In genomic region chr4:40736910-40737309, GRCh38 we compare ENCODE assay signal across 9 cellular contexts. TPM values are rescaled to one million over a fixed set of nuclear protein-coding genes. Genes with fewer than 3 reads are reported as not detected.
A peak's percentile ranks its signal among the peaks of the same experiment; 100 is the strongest.
DNase-seq lines count a peak whose midpoint lies in the region; ATAC-seq and TF ChIP-seq lines count a peak whose summit lies in the region.
"Had no signal": no experiment of that assay in that cellular context is flagged by ENCODE, and none has a peak within 500 bp of the region (broad histone marks: within the 10 kb centered on the region; RNA-seq: fewer than 3 reads in every experiment).

No MANE protein-coding gene starts in this region.

- H3K9ac ChIP-seq in PC-3 (ENCODE audit: low read length) (no peak overlapping the region), colonic mucosa (ENCODE audit: low read depth in 2 of 2, low read length in 2 of 2) (no peak overlapping the region)

- H4K20me1 ChIP-seq in PC-3 (ENCODE audit: low read length), result no peaks in the 10 kb centered on the region

- H3K4me1 ChIP-seq in PC-3 (ENCODE audit: insufficient read depth, low read length), result no peaks in the 10 kb centered on the region
- H3K4me1 ChIP-seq in colonic mucosa, result peaks cover 2% of the 10 kb centered on the region

- no peak overlapping the region for H2AFZ ChIP-seq in PC-3 (ENCODE audit: low read length)

- H3K4me2 ChIP-seq in PC-3 (ENCODE audit: low read length), result no peak overlapping the region

- H3K36me3 ChIP-seq in PC-3 (ENCODE audit: low read depth, low read length) (no peaks in the 10 kb centered on the region), colonic mucosa (no peaks in the 10 kb centered on the region)
- H3K36me3 ChIP-seq: SJCRH30 had no signal

- POLR2A ChIA-PET in PC-3 (lab: Charles Lee; ENCODE audit: unreplicated experiment), result no interaction called here

- H3F3A ChIP-seq in PC-3 (ENCODE audit: low read length, unreplicated experiment), result no peaks in the 10 kb centered on the region

- ATAC-seq in PC-3, result no peak

- no peaks in the 10 kb centered on the region for H3K9me2 ChIP-seq in PC-3 (replicated peaks; ENCODE audit: low read length)

- intact Hi-C loops in PC-3 (cut with micrococcal nuclease), result loop anchor here (1.0 to 10.0 kb wide), 2 partner anchors 160 to 582 kb away; no protein-coding TSS in a partner anchor
- intact Hi-C loops in colonic mucosa (cut with DNase I), result loop anchor here (5.0 kb wide), 2 partner anchors 105 to 160 kb away; no protein-coding TSS in a partner anchor

- no peaks in the 10 kb centered on the region for H3K79me2 ChIP-seq in PC-3 (ENCODE audit: low read length)

- peak; percentile 7 for DNase-seq in Daoy (ENCODE audit: low read depth)
- DNase-seq in PC-3, result peak; percentile 42
- DNase-seq in globus pallidus (ENCODE audit: low spot score), result peak; percentile 73
- DNase-seq in colonic mucosa, result no peak
- DNase-seq in HK-2 (ENCODE audit: unreplicated experiment), result no peak
- DNase-seq in NCI-H446 treated with DMSO at 0.1 percent for 48 hours (lab: John Stamatoyannopoulos, UW), result no peak
- no peak for DNase-seq in effector CD8-positive, alpha-beta T cell (lab: John Stamatoyannopoulos, UW)

- no TSS peak for BruUV-seq in PC-3 (replicated peaks; lab: Mats Ljungman, UMichigan)

- H3K27me3 ChIP-seq in PC-3 (ENCODE audit: low read length) (no peaks in the 10 kb centered on the region), colonic mucosa (no peaks in the 10 kb centered on the region)
- H3K27me3 ChIP-seq: SJCRH30 had no signal

- H3K27ac ChIP-seq in PC-3 (ENCODE audit: low read length) (no peak overlapping the region), colonic mucosa (no peak overlapping the region)
- H3K27ac ChIP-seq: SJCRH30 had no signal

- TF ChIP-seq CTCF in PC-3 (conservative IDR thresholded peaks at IDR 0.05; ENCODE audit: low read depth, low read length) (peak; percentile 52), colonic mucosa (IDR thresholded peaks at IDR 0.05) (no peak)

- CTCF ChIA-PET in PC-3 (lab: Charles Lee), result no interaction called here

- peak; percentile 84 for TF ChIP-seq RAD21 in Ishikawa (IDR thresholded peaks at IDR 0.05; ENCODE audit: low read depth)

- no peak for TF ChIP-seq EP300 in Ishikawa (IDR thresholded peaks at IDR 0.05; ENCODE audit: borderline replicate concordance)

- H3K4me3 ChIP-seq in PC-3 (ENCODE audit: low read length), result no peak overlapping the region
- no peak overlapping the region for H3K4me3 ChIP-seq in colonic mucosa
- H3K4me3 ChIP-seq: SJCRH30 had no signal

- H3K9me3 ChIP-seq in PC-3 (ENCODE audit: low read length) (no peaks in the 10 kb centered on the region), colonic mucosa (no peaks in the 10 kb centered on the region)
- H3K9me3 ChIP-seq: SJCRH30 had no signal

TF ChIP-seq in Ishikawa, 13 proteins besides CTCF, POLR2A, EP300 and RAD21:
- no peak for TF ChIP-seq FOXM1 (IDR thresholded peaks at IDR 0.05; ENCODE audit: borderline replicate concordance, low read depth)
- TF ChIP-seq NFIC (IDR thresholded peaks at IDR 0.05), result no peak
- TF ChIP-seq CREB1 (IDR thresholded peaks at IDR 0.05; ENCODE audit: low read depth), result no peak
- TF ChIP-seq, protein P1, sequence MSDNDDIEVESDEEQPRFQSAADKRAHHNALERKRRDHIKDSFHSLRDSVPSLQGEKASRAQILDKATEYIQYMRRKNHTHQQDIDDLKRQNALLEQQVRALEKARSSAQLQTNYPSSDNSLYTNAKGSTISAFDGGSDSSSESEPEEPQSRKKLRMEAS (IDR thresholded peaks at IDR 0.05), result no peak
- TF ChIP-seq YY1 (IDR thresholded peaks at IDR 0.05; ENCODE audit: low read depth), result no peak
- TF ChIP-seq TCF12 (IDR thresholded peaks at IDR 0.05; ENCODE audit: low read depth), result no peak
- TF ChIP-seq, protein P2, sequence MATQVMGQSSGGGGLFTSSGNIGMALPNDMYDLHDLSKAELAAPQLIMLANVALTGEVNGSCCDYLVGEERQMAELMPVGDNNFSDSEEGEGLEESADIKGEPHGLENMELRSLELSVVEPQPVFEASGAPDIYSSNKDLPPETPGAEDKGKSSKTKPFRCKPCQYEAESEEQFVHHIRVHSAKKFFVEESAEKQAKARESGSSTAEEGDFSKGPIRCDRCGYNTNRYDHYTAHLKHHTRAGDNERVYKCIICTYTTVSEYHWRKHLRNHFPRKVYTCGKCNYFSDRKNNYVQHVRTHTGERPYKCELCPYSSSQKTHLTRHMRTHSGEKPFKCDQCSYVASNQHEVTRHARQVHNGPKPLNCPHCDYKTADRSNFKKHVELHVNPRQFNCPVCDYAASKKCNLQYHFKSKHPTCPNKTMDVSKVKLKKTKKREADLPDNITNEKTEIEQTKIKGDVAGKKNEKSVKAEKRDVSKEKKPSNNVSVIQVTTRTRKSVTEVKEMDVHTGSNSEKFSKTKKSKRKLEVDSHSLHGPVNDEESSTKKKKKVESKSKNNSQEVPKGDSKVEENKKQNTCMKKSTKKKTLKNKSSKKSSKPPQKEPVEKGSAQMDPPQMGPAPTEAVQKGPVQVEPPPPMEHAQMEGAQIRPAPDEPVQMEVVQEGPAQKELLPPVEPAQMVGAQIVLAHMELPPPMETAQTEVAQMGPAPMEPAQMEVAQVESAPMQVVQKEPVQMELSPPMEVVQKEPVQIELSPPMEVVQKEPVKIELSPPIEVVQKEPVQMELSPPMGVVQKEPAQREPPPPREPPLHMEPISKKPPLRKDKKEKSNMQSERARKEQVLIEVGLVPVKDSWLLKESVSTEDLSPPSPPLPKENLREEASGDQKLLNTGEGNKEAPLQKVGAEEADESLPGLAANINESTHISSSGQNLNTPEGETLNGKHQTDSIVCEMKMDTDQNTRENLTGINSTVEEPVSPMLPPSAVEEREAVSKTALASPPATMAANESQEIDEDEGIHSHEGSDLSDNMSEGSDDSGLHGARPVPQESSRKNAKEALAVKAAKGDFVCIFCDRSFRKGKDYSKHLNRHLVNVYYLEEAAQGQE (IDR thresholded peaks at IDR 0.05; ENCODE audit: low read depth), result no peak
- TF ChIP-seq ZBTB7A (IDR thresholded peaks at IDR 0.05; ENCODE audit: low read depth), result no peak
- TF ChIP-seq CEBPB (IDR thresholded peaks at IDR 0.05), result no peak
- no peak for TF ChIP-seq USF1 (IDR thresholded peaks at IDR 0.05)
- no peak for TF ChIP-seq TEAD4 (IDR thresholded peaks at IDR 0.05)
- no peak for TF ChIP-seq EGR1 (IDR thresholded peaks at IDR 0.05)

RNA-seq across cellular contexts. Expression of gene NSUN7, which starts 12.8 kb away (rescaled TPM):
- total RNA-seq in Daoy (2014; rRNA removed; shearing (Covaris generic)), result 0.51 and 3.0 TPM in 2 replicates
- total RNA-seq in PC-3 (2014; rRNA removed) (4.2 and 6.7 TPM in 2 replicates), colonic mucosa (10 to 100 TPM; 10.9 to 11.2 TPM)

Comparison
In these comparisons a context has a peak if more than half of its experiments do, and no peak if none do; other contexts are left out.
1. DNase-seq: peak in Daoy (single experiment), PC-3 (single experiment) and globus pallidus (single experiment); none in colonic mucosa (single experiment), HK-2 (single experiment), NCI-H446 treated with DMSO at 0.1 percent for 48 hours (single experiment) and effector CD8-positive, alpha-beta T cell (single experiment).